17 cellular contexts compared by ENCODE assay signal in the genomic region with DNA sequence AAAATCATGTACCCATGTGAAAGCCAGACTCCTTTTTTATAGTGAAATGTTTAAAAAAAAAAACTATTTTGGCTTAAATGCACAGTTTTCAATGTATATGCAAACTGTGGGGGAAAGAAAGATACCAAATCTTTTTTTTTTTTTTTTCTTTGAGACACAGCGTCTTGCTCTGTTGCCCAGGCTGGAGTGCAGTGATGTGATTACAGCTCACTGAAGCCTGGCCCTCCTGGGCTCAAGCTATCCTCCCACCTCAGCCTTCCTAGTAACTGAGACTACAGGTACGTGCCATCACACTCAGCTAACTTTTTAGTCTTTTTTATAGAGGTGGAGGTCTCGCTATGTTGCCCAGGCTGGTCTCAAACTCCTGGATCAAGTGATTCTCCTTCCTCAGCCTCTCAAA.
DNase-seq lines count a peak whose midpoint lies in the region; ATAC-seq and TF ChIP-seq lines count a peak whose summit lies in the region.
"Had no signal": no experiment of that assay in that cellular context is flagged by ENCODE, and none has a peak within 500 bp of the region (broad histone marks: within the 10 kb centered on the region; RNA-seq: fewer than 3 reads in every experiment).

No MANE protein-coding gene starts in this region.

- peak overlapping the region; percentile 73 for H3K27ac ChIP-seq in Karpas-422 (ENCODE audit: low read length)
- H3K27ac ChIP-seq in ovary = no peak overlapping the region
- H3K27ac ChIP-seq: BLaER1 had no signal

- H3K9me2 ChIP-seq in Karpas-422 (replicated peaks; ENCODE audit: insufficient read depth, low read length) = no peaks in the 10 kb centered on the region

- H3K9ac ChIP-seq in Karpas-422 (ENCODE audit: low read length) = no peak overlapping the region
- H3K9ac ChIP-seq: BLaER1 had no signal

- no peak for TF ChIP-seq POLR2A in ovary (IDR thresholded peaks at IDR 0.05)

- no peak for TF ChIP-seq EP300 in ovary (IDR thresholded peaks at IDR 0.05)

- TF ChIP-seq CTCF in ovary (IDR thresholded peaks at IDR 0.05) = no peak

- intact Hi-C loops in ovary (cut with DNase I) = no loop called here

- H4K20me1 ChIP-seq in Karpas-422 (ENCODE audit: insufficient read depth, low read depth, low read length) = peaks cover 49% of the 10 kb centered on the region
- H4K20me1 ChIP-seq: BLaER1 had no signal

- H3K36me3 ChIP-seq in Karpas-422 (ENCODE audit: insufficient read depth, low read length) = peaks cover 16% of the 10 kb centered on the region; the same call in 1 of the 2 replicates
- H3K36me3 ChIP-seq in ovary = no peaks in the 10 kb centered on the region
- H3K36me3 ChIP-seq: BE2C, BLaER1 had no signal

- DNase-seq in Karpas-422 (peak; percentile 73), left kidney (ENCODE audit: low read depth, low spot score) (peak; percentile 58), cerebellum (ENCODE audit: low spot score) (no peak), ovary (no peak)
- DNase-seq: 8988T; ACHN; BE2C; C1 segment of cervical spinal cord; Calu3; CD4-positive, alpha-beta memory T cell; CD4-positive, CD25-positive, alpha-beta regulatory T cell; CD8-positive, alpha-beta memory T cell; COR-L47; DMS79 treated with DMSO at 0.1 percent for 48 hours; GF-D8 had no signal

- WGBS in ovary, 3 donors = 70 to 86% (median 81%) methylated on average over 3 of the region's 3 CpGs

- no peak overlapping the region for H2AFZ ChIP-seq in Karpas-422 (ENCODE audit: low read length)

- ATAC-seq in HG03039 (IDR thresholded peaks at IDR 0.05; ENCODE audit: unreplicated experiment) = no peak

- H3K4me2 ChIP-seq in Karpas-422 (ENCODE audit: low read depth, low read length, poor library complexity, severe bottlenecking) = peak overlapping the region; percentile 32
- H3K4me2 ChIP-seq: BLaER1 had no signal

- H3K27me3 ChIP-seq in Karpas-422 (ENCODE audit: low read length) = no peaks in the 10 kb centered on the region
- H3K27me3 ChIP-seq in ovary = no peaks in the 10 kb centered on the region
- H3K27me3 ChIP-seq: BE2C, BLaER1 had no signal

- peaks cover 100% of the 10 kb centered on the region for H3K79me2 ChIP-seq in Karpas-422 (ENCODE audit: low read length)

- H3K9me3 ChIP-seq in Karpas-422 (ENCODE audit: low read length) = no peaks in the 10 kb centered on the region
- no peaks in the 10 kb centered on the region for H3K9me3 ChIP-seq in ovary
- H3K9me3 ChIP-seq: BE2C, BLaER1 had no signal

- H3K4me1 ChIP-seq in Karpas-422 (ENCODE audit: low read length) = peaks cover 89% of the 10 kb centered on the region
- no peaks in the 10 kb centered on the region for H3K4me1 ChIP-seq in ovary (ENCODE audit: insufficient read depth)
- H3K4me1 ChIP-seq: BE2C, BLaER1 had no signal

- H3K4me3 ChIP-seq in Karpas-422 (ENCODE audit: low read length) (no peak overlapping the region), ovary (no peak overlapping the region)
- H3K4me3 ChIP-seq: BLaER1 had no signal

Comparison
In these comparisons a context has a peak if more than half of its experiments do, and no peak if none do; other contexts are left out.
1. DNase-seq: peak in Karpas-422 (single experiment) and left kidney (single experiment); none in cerebellum (single experiment) and ovary (0 of 5).